ENCODE assay signal across 8 cellular contexts in the genomic region with DNA sequence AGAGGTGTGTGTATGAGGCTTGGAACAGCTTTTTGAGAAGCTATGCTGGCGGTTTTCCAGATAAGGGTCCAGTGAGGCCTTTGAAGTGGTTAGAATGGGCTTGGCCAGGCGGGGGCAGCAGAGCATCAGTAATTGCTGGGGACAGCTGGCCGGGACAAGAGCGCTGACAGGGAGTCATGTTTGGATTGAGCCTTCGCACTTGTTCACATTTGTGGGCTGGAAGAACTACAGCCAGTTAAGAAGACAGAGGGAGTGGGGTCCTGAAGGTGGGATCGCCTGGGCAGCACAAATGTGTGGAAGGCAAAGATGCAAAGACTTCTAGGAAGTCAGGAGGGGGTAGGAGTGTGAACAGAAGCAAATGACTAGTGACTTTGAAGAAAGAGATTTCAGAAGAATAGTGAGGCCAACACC. TPM values are rescaled to one million over a fixed set of nuclear protein-coding genes. Genes with fewer than 3 reads are reported as not detected.
DNase-seq lines count a peak whose midpoint lies in the region; ATAC-seq and TF ChIP-seq lines count a peak whose summit lies in the region.

No MANE protein-coding gene starts in this region.

- TF ChIP-seq CTCF in GM10248 (IDR thresholded peaks at IDR 0.05; ENCODE audit: control extremely low read depth, extremely low read depth, low read depth, missing control alignments) (peak; percentile 91), NB4 (IDR thresholded peaks at IDR 0.05; ENCODE audit: low read depth, low read length) (peak; percentile 85)

- peak; percentile 71 for DNase-seq in GM10248 (ENCODE audit: extremely low spot score)
- DNase-seq in HEK293T (ENCODE audit: extremely low spot score) = peak; percentile 79
- DNase-seq in NB4 (ENCODE audit: low read depth) = peak; percentile 83
- DNase-seq in activated naive CD4-positive, alpha-beta T cell treated with Interleukin-2 at 50 U/mL for 16 hours = peak; percentile 73
- peak; percentile 70 for DNase-seq in glomerular visceral epithelial cell (ENCODE audit: extremely low spot score)
- DNase-seq in pons (ENCODE audit: low spot score) = peak; percentile 86
- DNase-seq in ureter (ENCODE audit: low spot score) = peak; percentile 79

- CTCF ChIA-PET in GM10248 (lab: Yijun Ruan, JAX) (interaction anchor here (0.8 to 4.6 kb wide), 28 partner anchors 8 to 1064 kb away, joined by 3 to 34 read pairs (median 5); partner anchors contain the start of gene SDHAF3), HEK293T (lab: Yijun Ruan, JAX) (interaction anchor here (0.6 to 2.1 kb wide), 7 partner anchors 74 to 743 kb away, joined by 3 to 7 read pairs (median 4); no protein-coding TSS in a partner anchor)

- peak; percentile 100 for ATAC-seq in SK-N-SH treated with all-trans-retinoic acid at 6 μM for 48 hours

- no peak overlapping the region for H3K4me3 ChIP-seq in NB4 (ENCODE audit: low read depth, low read length)

- POLR2A ChIA-PET in GM10248 (lab: Yijun Ruan, JAX) (no interaction called here), HEK293T (lab: Yijun Ruan, JAX) (interaction anchor here (1.4 kb wide), 1 partner anchor 13 kb away, joined by 6 read pairs; the partner anchor contains the start of gene SDHAF3)

- TF ChIP-seq POLR2A in NB4 (IDR thresholded peaks at IDR 0.05; ENCODE audit: extremely low read depth, insufficient read length) = no peak

TF ChIP-seq in HEK293T, 16 proteins besides CTCF, POLR2A, EP300 and RAD21:
- TF ChIP-seq ZNF384 (IDR thresholded peaks at IDR 0.05) (no peak), PKNOX1 (IDR thresholded peaks at IDR 0.05) (peak; percentile 41), LEF1 (IDR thresholded peaks at IDR 0.05; ENCODE audit: borderline replicate concordance) (no peak)

TF ChIP-seq in SK-N-SH treated with all-trans-retinoic acid at 6 μM for 48 hours, 23 proteins besides CTCF, POLR2A, EP300 and RAD21:
- TF ChIP-seq CSRNP3 (CRISPR knock-in tag; IDR thresholded peaks at IDR 0.05) = no peak
- no peak for TF ChIP-seq ISL1 (CRISPR knock-in tag; IDR thresholded peaks at IDR 0.05)

RNA-seq across cellular contexts. Expression of gene SDHAF3, which starts 12.8 kb away (rescaled TPM):
- 27.4 TPM for total RNA-seq in ureter
